In the genomic region with DNA sequence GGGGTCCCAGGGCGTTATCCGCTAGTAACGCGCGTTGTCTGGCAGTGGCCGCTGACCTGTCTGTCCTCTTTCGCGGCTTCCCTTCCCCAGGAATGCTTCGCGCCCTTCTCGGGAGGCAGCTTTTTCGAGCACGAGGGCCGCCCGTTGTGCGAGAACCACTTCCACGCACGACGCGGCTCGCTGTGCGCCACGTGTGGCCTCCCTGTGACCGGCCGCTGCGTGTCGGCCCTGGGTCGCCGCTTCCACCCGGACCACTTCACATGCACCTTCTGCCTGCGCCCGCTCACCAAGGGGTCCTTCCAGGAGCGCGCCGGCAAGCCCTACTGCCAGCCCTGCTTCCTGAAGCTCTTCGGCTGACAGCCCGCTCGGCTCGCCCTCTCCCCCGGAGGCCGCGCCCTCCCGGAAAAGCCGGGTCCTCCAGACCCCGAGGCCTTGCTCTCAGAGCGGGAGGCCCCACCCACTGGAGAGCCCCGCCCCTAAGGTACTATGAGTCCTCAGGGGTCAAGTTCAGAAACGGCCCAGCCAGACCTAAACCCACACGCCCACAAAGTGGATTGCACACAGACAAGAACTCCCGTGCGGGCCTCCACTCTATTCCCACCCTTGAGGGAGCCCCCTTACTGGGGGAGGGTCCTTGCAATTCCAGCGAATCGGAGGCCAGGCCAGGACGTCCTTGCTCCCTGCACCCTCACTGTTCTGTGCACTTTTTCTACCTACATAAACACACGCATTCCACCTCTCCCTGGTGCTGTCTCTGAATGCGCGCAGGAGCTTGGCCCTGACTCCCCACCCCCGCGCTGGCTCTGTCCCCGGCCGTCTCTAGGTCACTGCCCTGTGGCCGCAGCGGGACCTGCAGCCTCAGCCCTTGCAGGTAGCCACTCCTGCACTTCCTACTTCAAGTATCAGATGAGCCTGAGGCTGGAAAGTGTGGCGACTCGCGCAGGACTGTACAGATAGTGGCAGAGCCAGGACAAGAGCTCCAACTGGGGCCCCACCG, we compare ENCODE assay signal across 1 cellular context.
TF ChIP-seq lines count a peak whose summit lies in the region.

No MANE protein-coding gene starts in this region.

TF ChIP-seq in WTC11, 78 proteins besides CTCF, POLR2A, EP300 and RAD21 (continued from another document):
- TF ChIP-seq ZNF532 (CRISPR knock-in tag; IDR thresholded peaks at IDR 0.05; ENCODE audit: borderline replicate concordance) (no peak), HMGA2 (CRISPR knock-in tag; IDR thresholded peaks at IDR 0.05) (no peak), MYBL2 (CRISPR knock-in tag; IDR thresholded peaks at IDR 0.05) (0 out of 2 replicates have a peak, but pooled peaks have one; percentile 7)
